In the genomic region with DNA sequence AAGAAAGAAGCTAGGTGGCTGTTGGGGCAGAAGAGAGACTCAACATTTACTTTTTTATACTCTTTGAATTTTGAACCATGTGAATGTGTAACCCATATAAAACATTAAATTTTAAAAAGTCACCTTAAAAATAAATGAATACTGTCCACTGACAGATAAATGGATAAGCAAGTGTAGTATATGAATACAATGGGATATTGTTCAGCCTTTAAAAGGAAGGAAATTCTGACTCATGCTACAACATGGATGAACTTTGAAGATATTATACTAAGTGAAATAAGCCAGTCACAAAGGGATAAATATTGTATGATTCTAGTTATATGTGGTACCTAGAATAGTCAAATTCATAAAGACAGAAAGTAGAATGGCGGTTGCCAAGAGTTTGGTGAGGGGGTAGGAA, we compare ENCODE assay signal across 3 cellular contexts.
TF ChIP-seq lines count a peak whose summit lies in the region.

No MANE protein-coding gene starts in this region.

TF ChIP-seq in SK-N-SH, 30 proteins besides CTCF, POLR2A, EP300 and RAD21 (continued from another document):
- TF ChIP-seq FOSL2 (IDR thresholded peaks at IDR 0.05; ENCODE audit: borderline replicate concordance, low read depth) (no peak), JUND (IDR thresholded peaks at IDR 0.05) (peak; percentile 26)

TF ChIP-seq in SK-N-SH treated with all-trans-retinoic acid at 6 μM for 48 hours, 23 proteins besides CTCF, POLR2A, EP300 and RAD21 (continued from another document):
- TF ChIP-seq CSDC2 (CRISPR knock-in tag; IDR thresholded peaks at IDR 0.05), result no peak
- TF ChIP-seq, protein P1, sequence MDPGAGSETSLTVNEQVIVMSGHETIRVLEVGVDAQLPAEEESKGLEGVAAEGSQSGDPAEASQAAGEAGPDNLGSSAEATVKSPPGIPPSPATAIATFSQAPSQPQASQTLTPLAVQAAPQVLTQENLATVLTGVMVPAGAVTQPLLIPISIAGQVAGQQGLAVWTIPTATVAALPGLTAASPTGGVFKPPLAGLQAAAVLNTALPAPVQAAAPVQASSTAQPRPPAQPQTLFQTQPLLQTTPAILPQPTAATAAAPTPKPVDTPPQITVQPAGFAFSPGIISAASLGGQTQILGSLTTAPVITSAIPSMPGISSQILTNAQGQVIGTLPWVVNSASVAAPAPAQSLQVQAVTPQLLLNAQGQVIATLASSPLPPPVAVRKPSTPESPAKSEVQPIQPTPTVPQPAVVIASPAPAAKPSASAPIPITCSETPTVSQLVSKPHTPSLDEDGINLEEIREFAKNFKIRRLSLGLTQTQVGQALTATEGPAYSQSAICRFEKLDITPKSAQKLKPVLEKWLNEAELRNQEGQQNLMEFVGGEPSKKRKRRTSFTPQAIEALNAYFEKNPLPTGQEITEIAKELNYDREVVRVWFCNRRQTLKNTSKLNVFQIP (CRISPR knock-in tag; IDR thresholded peaks at IDR 0.05; ENCODE audit: borderline replicate concordance, low read depth), result no peak
- TF ChIP-seq ESRRG (CRISPR knock-in tag; IDR thresholded peaks at IDR 0.05), result no peak
- no peak for TF ChIP-seq ISL1 (CRISPR knock-in tag; IDR thresholded peaks at IDR 0.05)
- TF ChIP-seq, protein P2, sequence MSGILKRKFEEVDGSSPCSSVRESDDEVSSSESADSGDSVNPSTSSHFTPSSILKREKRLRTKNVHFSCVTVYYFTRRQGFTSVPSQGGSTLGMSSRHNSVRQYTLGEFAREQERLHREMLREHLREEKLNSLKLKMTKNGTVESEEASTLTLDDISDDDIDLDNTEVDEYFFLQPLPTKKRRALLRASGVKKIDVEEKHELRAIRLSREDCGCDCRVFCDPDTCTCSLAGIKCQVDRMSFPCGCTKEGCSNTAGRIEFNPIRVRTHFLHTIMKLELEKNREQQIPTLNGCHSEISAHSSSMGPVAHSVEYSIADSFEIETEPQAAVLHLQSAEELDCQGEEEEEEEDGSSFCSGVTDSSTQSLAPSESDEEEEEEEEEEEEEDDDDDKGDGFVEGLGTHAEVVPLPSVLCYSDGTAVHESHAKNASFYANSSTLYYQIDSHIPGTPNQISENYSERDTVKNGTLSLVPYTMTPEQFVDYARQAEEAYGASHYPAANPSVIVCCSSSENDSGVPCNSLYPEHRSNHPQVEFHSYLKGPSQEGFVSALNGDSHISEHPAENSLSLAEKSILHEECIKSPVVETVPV (CRISPR knock-in tag; IDR thresholded peaks at IDR 0.05), result no peak
- TF ChIP-seq ZNF8 (CRISPR knock-in tag; IDR thresholded peaks at IDR 0.05), result no peak
- TF ChIP-seq, protein P3, sequence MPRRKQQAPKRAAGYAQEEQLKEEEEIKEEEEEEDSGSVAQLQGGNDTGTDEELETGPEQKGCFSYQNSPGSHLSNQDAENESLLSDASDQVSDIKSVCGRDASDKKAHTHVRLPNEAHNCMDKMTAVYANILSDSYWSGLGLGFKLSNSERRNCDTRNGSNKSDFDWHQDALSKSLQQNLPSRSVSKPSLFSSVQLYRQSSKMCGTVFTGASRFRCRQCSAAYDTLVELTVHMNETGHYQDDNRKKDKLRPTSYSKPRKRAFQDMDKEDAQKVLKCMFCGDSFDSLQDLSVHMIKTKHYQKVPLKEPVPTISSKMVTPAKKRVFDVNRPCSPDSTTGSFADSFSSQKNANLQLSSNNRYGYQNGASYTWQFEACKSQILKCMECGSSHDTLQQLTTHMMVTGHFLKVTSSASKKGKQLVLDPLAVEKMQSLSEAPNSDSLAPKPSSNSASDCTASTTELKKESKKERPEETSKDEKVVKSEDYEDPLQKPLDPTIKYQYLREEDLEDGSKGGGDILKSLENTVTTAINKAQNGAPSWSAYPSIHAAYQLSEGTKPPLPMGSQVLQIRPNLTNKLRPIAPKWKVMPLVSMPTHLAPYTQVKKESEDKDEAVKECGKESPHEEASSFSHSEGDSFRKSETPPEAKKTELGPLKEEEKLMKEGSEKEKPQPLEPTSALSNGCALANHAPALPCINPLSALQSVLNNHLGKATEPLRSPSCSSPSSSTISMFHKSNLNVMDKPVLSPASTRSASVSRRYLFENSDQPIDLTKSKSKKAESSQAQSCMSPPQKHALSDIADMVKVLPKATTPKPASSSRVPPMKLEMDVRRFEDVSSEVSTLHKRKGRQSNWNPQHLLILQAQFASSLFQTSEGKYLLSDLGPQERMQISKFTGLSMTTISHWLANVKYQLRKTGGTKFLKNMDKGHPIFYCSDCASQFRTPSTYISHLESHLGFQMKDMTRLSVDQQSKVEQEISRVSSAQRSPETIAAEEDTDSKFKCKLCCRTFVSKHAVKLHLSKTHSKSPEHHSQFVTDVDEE (CRISPR knock-in tag; IDR thresholded peaks at IDR 0.05), result no peak
- TF ChIP-seq, protein P4, sequence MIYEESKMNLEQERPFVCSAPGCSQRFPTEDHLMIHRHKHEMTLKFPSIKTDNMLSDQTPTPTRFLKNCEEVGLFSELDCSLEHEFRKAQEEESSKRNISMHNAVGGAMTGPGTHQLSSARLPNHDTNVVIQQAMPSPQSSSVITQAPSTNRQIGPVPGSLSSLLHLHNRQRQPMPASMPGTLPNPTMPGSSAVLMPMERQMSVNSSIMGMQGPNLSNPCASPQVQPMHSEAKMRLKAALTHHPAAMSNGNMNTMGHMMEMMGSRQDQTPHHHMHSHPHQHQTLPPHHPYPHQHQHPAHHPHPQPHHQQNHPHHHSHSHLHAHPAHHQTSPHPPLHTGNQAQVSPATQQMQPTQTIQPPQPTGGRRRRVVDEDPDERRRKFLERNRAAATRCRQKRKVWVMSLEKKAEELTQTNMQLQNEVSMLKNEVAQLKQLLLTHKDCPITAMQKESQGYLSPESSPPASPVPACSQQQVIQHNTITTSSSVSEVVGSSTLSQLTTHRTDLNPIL (CRISPR knock-in tag; IDR thresholded peaks at IDR 0.05; ENCODE audit: low read depth), result no peak
- no peak for TF ChIP-seq SNAI2 (CRISPR knock-in tag; IDR thresholded peaks at IDR 0.05)
- no peak for TF ChIP-seq PPARA (CRISPR knock-in tag; IDR thresholded peaks at IDR 0.05; ENCODE audit: borderline replicate concordance)
- TF ChIP-seq TOX (CRISPR knock-in tag; IDR thresholded peaks at IDR 0.05; ENCODE audit: borderline replicate concordance), result no peak
- TF ChIP-seq, protein P5, sequence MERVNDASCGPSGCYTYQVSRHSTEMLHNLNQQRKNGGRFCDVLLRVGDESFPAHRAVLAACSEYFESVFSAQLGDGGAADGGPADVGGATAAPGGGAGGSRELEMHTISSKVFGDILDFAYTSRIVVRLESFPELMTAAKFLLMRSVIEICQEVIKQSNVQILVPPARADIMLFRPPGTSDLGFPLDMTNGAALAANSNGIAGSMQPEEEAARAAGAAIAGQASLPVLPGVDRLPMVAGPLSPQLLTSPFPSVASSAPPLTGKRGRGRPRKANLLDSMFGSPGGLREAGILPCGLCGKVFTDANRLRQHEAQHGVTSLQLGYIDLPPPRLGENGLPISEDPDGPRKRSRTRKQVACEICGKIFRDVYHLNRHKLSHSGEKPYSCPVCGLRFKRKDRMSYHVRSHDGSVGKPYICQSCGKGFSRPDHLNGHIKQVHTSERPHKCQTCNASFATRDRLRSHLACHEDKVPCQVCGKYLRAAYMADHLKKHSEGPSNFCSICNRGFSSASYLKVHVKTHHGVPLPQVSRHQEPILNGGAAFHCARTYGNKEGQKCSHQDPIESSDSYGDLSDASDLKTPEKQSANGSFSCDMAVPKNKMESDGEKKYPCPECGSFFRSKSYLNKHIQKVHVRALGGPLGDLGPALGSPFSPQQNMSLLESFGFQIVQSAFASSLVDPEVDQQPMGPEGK (CRISPR knock-in tag; IDR thresholded peaks at IDR 0.05; ENCODE audit: borderline replicate concordance), result no peak
- no peak for TF ChIP-seq BACH2 (CRISPR knock-in tag; IDR thresholded peaks at IDR 0.05; ENCODE audit: borderline replicate concordance)
- TF ChIP-seq ZFP3 (CRISPR knock-in tag; IDR thresholded peaks at IDR 0.05), result no peak

TF ChIP-seq in IMR-90, 13 proteins besides CTCF, POLR2A, EP300 and RAD21:
- TF ChIP-seq, protein P6, sequence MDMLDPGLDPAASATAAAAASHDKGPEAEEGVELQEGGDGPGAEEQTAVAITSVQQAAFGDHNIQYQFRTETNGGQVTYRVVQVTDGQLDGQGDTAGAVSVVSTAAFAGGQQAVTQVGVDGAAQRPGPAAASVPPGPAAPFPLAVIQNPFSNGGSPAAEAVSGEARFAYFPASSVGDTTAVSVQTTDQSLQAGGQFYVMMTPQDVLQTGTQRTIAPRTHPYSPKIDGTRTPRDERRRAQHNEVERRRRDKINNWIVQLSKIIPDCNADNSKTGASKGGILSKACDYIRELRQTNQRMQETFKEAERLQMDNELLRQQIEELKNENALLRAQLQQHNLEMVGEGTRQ (IDR thresholded peaks at IDR 0.05; ENCODE audit: low read depth, low read length), result no peak
- no peak for TF ChIP-seq RCOR1 (IDR thresholded peaks at IDR 0.05; ENCODE audit: insufficient replicate concordance, low read length)
- no peak for TF ChIP-seq MXI1 (IDR thresholded peaks at IDR 0.05; ENCODE audit: borderline replicate concordance, low read depth, low read length)
- TF ChIP-seq SMC3 (IDR thresholded peaks at IDR 0.05; ENCODE audit: low read depth, low read length), result no peak
- no peak for TF ChIP-seq MAFK (IDR thresholded peaks at IDR 0.05; ENCODE audit: low read depth, low read length)
- TF ChIP-seq BHLHE40 (IDR thresholded peaks at IDR 0.05; ENCODE audit: low read depth, low read length), result no peak
- TF ChIP-seq, protein P7, sequence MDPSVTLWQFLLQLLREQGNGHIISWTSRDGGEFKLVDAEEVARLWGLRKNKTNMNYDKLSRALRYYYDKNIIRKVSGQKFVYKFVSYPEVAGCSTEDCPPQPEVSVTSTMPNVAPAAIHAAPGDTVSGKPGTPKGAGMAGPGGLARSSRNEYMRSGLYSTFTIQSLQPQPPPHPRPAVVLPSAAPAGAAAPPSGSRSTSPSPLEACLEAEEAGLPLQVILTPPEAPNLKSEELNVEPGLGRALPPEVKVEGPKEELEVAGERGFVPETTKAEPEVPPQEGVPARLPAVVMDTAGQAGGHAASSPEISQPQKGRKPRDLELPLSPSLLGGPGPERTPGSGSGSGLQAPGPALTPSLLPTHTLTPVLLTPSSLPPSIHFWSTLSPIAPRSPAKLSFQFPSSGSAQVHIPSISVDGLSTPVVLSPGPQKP (IDR thresholded peaks at IDR 0.05; ENCODE audit: borderline replicate concordance, low read depth, low read length), result no peak
- TF ChIP-seq CHD1 (IDR thresholded peaks at IDR 0.05; ENCODE audit: low read depth, low read length), result no peak
- no peak for TF ChIP-seq FOS (IDR thresholded peaks at IDR 0.05; ENCODE audit: low read depth, low read length)
- TF ChIP-seq CEBPB (IDR thresholded peaks at IDR 0.05; ENCODE audit: low read depth, low read length), result no peak
- TF ChIP-seq RFX5 (IDR thresholded peaks at IDR 0.05; ENCODE audit: low read depth, low read length), result no peak
- TF ChIP-seq NFE2L2 (IDR thresholded peaks at IDR 0.05; ENCODE audit: low read depth, low read length), result no peak
- TF ChIP-seq MAZ (IDR thresholded peaks at IDR 0.05; ENCODE audit: borderline replicate concordance, low read depth, low read length), result no peak
